1 cellular context compared by ENCODE assay signal in the genomic region with DNA sequence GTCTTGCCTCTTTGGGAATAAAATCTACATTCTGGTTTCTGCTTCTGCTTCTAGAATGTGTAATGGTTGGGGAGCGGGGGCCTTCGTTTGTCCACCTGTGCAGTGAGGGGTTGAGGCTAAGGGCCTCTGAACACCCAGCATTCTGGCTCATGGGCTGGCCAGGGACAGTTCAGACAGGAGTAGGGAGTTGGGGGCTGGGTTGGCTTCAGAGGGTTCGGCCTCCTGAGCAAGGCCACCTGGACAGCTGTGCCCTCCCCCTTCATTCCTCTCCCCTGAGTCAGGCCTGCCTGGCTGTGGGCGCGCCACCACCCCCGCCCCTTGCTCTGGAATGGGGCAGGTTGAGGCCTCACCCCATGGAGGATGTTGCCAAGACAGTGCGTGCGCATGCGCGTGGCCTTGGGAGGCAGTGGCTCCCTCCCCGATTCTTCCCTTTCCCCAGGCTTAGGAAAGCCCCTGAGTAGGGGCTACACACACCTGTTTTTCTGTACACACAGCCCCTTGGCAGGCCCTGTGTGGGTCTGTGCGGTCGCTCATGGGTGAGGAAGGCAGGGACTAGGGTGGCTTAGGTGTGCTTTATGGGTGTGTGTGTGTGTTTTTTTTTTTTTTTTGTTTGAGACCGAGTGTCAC.
TF ChIP-seq lines count a peak whose summit lies in the region.

No MANE protein-coding gene starts in this region.

TF ChIP-seq in HEK293, 187 proteins besides CTCF, POLR2A, EP300 and RAD21 (continued from another document and continues in another):
- TF ChIP-seq, protein P1, sequence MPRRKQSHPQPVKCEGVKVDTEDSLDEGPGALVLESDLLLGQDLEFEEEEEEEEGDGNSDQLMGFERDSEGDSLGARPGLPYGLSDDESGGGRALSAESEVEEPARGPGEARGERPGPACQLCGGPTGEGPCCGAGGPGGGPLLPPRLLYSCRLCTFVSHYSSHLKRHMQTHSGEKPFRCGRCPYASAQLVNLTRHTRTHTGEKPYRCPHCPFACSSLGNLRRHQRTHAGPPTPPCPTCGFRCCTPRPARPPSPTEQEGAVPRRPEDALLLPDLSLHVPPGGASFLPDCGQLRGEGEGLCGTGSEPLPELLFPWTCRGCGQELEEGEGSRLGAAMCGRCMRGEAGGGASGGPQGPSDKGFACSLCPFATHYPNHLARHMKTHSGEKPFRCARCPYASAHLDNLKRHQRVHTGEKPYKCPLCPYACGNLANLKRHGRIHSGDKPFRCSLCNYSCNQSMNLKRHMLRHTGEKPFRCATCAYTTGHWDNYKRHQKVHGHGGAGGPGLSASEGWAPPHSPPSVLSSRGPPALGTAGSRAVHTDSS (tag by site-specific recombination; IDR thresholded peaks at IDR 0.05), result no peak
- TF ChIP-seq ZNF366 (tag by site-specific recombination; conservative IDR thresholded peaks at IDR 0.05) (no peak), ZNF830 (tag by site-specific recombination; IDR thresholded peaks at IDR 0.05; ENCODE audit: low read depth) (no peak), ZNF747 (tag by site-specific recombination; IDR thresholded peaks at IDR 0.05) (no peak), ZNF777 (tag by site-specific recombination; IDR thresholded peaks at IDR 0.05; ENCODE audit: borderline replicate concordance) (no peak), ZNF707 (tag by site-specific recombination; IDR thresholded peaks at IDR 0.05) (no peak), TRIM28 (IDR thresholded peaks at IDR 0.05; ENCODE audit: borderline replicate concordance, low read length) (no peak), RBAK (tag by site-specific recombination; IDR thresholded peaks at IDR 0.05) (no peak), MEIS1 (CRISPR knock-in tag; IDR thresholded peaks at IDR 0.05; ENCODE audit: borderline replicate concordance) (no peak), HOXC10 (CRISPR knock-in tag; IDR thresholded peaks at IDR 0.05) (no peak), EGR2 (tag by site-specific recombination; IDR thresholded peaks at IDR 0.05; ENCODE audit: low read depth) (peak; percentile 91), ZSCAN16 (tag by site-specific recombination; IDR thresholded peaks at IDR 0.05) (no peak), YY2 (tag by site-specific recombination; IDR thresholded peaks at IDR 0.05) (no peak), HOXD13 (CRISPR knock-in tag; IDR thresholded peaks at IDR 0.05; ENCODE audit: borderline replicate concordance) (no peak), KLF10 (tag by site-specific recombination; IDR thresholded peaks at IDR 0.05) (peak; percentile 76), ZFHX2 (tag by site-specific recombination; conservative IDR thresholded peaks at IDR 0.05) (peak; percentile 94), ZNF416 (tag by site-specific recombination; IDR thresholded peaks at IDR 0.05) (no peak), ZNF146 (tag by site-specific recombination; IDR thresholded peaks at IDR 0.05) (no peak), WT1 (tag by site-specific recombination; IDR thresholded peaks at IDR 0.05) (peak; percentile 72; the same call in 1 of the 2 replicates), ZNF560 (tag by site-specific recombination; IDR thresholded peaks at IDR 0.05; ENCODE audit: borderline replicate concordance) (no peak), ZNF48 (tag by site-specific recombination; IDR thresholded peaks at IDR 0.05) (no peak), IKZF3 (tag by site-specific recombination; IDR thresholded peaks at IDR 0.05) (no peak), ZBTB20 (tag by site-specific recombination; IDR thresholded peaks at IDR 0.05) (no peak), ZNF76 (tag by site-specific recombination; IDR thresholded peaks at IDR 0.05; ENCODE audit: borderline replicate concordance, low read depth) (no peak), ZNF548 (tag by site-specific recombination; IDR thresholded peaks at IDR 0.05) (no peak), ZBTB48 (tag by site-specific recombination; IDR thresholded peaks at IDR 0.05) (no peak), ZNF843 (tag by site-specific recombination; IDR thresholded peaks at IDR 0.05) (no peak), ZBTB17 (tag by site-specific recombination; IDR thresholded peaks at IDR 0.05) (no peak), ZNF292 (tag by site-specific recombination; IDR thresholded peaks at IDR 0.05; ENCODE audit: borderline replicate concordance, low read depth) (no peak), ZNF274 (IDR thresholded peaks at IDR 0.05; ENCODE audit: low read length) (no peak), ZNF274 (tag by site-specific recombination; IDR thresholded peaks at IDR 0.05; ENCODE audit: borderline replicate concordance) (no peak), ZNF211 (tag by site-specific recombination; IDR thresholded peaks at IDR 0.05; ENCODE audit: low read depth) (no peak), ZNF658 (tag by site-specific recombination; IDR thresholded peaks at IDR 0.05) (no peak)
- TF ChIP-seq, protein P2, sequence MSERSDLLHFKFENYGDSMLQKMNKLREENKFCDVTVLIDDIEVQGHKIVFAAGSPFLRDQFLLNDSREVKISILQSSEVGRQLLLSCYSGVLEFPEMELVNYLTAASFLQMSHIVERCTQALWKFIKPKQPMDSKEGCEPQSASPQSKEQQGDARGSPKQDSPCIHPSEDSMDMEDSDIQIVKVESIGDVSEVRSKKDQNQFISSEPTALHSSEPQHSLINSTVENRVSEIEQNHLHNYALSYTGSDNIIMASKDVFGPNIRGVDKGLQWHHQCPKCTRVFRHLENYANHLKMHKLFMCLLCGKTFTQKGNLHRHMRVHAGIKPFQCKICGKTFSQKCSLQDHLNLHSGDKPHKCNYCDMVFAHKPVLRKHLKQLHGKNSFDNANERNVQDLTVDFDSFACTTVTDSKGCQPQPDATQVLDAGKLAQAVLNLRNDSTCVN (tag by site-specific recombination; optimal IDR thresholded peaks at IDR 0.05), result peak; percentile 26
- TF ChIP-seq, protein P3, sequence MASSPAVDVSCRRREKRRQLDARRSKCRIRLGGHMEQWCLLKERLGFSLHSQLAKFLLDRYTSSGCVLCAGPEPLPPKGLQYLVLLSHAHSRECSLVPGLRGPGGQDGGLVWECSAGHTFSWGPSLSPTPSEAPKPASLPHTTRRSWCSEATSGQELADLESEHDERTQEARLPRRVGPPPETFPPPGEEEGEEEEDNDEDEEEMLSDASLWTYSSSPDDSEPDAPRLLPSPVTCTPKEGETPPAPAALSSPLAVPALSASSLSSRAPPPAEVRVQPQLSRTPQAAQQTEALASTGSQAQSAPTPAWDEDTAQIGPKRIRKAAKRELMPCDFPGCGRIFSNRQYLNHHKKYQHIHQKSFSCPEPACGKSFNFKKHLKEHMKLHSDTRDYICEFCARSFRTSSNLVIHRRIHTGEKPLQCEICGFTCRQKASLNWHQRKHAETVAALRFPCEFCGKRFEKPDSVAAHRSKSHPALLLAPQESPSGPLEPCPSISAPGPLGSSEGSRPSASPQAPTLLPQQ (tag by site-specific recombination; IDR thresholded peaks at IDR 0.05), result no peak
- TF ChIP-seq, protein P4, sequence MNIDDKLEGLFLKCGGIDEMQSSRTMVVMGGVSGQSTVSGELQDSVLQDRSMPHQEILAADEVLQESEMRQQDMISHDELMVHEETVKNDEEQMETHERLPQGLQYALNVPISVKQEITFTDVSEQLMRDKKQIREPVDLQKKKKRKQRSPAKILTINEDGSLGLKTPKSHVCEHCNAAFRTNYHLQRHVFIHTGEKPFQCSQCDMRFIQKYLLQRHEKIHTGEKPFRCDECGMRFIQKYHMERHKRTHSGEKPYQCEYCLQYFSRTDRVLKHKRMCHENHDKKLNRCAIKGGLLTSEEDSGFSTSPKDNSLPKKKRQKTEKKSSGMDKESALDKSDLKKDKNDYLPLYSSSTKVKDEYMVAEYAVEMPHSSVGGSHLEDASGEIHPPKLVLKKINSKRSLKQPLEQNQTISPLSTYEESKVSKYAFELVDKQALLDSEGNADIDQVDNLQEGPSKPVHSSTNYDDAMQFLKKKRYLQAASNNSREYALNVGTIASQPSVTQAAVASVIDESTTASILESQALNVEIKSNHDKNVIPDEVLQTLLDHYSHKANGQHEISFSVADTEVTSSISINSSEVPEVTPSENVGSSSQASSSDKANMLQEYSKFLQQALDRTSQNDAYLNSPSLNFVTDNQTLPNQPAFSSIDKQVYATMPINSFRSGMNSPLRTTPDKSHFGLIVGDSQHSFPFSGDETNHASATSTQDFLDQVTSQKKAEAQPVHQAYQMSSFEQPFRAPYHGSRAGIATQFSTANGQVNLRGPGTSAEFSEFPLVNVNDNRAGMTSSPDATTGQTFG (tag by site-specific recombination; IDR thresholded peaks at IDR 0.05; ENCODE audit: borderline replicate concordance), result no peak
- TF ChIP-seq, protein P5, sequence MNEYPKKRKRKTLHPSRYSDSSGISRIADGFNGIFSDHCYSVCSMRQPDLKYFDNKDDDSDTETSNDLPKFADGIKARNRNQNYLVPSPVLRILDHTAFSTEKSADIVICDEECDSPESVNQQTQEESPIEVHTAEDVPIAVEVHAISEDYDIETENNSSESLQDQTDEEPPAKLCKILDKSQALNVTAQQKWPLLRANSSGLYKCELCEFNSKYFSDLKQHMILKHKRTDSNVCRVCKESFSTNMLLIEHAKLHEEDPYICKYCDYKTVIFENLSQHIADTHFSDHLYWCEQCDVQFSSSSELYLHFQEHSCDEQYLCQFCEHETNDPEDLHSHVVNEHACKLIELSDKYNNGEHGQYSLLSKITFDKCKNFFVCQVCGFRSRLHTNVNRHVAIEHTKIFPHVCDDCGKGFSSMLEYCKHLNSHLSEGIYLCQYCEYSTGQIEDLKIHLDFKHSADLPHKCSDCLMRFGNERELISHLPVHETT (tag by site-specific recombination; IDR thresholded peaks at IDR 0.05), result 0 out of 2 replicates have a peak, but pooled peaks have one; percentile 23
- TF ChIP-seq, protein P6, sequence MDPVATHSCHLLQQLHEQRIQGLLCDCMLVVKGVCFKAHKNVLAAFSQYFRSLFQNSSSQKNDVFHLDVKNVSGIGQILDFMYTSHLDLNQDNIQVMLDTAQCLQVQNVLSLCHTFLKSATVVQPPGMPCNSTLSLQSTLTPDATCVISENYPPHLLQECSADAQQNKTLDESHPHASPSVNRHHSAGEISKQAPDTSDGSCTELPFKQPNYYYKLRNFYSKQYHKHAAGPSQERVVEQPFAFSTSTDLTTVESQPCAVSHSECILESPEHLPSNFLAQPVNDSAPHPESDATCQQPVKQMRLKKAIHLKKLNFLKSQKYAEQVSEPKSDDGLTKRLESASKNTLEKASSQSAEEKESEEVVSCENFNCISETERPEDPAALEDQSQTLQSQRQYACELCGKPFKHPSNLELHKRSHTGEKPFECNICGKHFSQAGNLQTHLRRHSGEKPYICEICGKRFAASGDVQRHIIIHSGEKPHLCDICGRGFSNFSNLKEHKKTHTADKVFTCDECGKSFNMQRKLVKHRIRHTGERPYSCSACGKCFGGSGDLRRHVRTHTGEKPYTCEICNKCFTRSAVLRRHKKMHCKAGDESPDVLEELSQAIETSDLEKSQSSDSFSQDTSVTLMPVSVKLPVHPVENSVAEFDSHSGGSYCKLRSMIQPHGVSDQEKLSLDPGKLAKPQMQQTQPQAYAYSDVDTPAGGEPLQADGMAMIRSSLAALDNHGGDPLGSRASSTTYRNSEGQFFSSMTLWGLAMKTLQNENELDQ (tag by site-specific recombination; IDR thresholded peaks at IDR 0.05; ENCODE audit: low read depth), result no peak
- TF ChIP-seq, protein P7, sequence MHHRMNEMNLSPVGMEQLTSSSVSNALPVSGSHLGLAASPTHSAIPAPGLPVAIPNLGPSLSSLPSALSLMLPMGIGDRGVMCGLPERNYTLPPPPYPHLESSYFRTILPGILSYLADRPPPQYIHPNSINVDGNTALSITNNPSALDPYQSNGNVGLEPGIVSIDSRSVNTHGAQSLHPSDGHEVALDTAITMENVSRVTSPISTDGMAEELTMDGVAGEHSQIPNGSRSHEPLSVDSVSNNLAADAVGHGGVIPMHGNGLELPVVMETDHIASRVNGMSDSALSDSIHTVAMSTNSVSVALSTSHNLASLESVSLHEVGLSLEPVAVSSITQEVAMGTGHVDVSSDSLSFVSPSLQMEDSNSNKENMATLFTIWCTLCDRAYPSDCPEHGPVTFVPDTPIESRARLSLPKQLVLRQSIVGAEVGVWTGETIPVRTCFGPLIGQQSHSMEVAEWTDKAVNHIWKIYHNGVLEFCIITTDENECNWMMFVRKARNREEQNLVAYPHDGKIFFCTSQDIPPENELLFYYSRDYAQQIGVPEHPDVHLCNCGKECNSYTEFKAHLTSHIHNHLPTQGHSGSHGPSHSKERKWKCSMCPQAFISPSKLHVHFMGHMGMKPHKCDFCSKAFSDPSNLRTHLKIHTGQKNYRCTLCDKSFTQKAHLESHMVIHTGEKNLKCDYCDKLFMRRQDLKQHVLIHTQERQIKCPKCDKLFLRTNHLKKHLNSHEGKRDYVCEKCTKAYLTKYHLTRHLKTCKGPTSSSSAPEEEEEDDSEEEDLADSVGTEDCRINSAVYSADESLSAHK (tag by site-specific recombination; IDR thresholded peaks at IDR 0.05), result no peak
- TF ChIP-seq, protein P8, sequence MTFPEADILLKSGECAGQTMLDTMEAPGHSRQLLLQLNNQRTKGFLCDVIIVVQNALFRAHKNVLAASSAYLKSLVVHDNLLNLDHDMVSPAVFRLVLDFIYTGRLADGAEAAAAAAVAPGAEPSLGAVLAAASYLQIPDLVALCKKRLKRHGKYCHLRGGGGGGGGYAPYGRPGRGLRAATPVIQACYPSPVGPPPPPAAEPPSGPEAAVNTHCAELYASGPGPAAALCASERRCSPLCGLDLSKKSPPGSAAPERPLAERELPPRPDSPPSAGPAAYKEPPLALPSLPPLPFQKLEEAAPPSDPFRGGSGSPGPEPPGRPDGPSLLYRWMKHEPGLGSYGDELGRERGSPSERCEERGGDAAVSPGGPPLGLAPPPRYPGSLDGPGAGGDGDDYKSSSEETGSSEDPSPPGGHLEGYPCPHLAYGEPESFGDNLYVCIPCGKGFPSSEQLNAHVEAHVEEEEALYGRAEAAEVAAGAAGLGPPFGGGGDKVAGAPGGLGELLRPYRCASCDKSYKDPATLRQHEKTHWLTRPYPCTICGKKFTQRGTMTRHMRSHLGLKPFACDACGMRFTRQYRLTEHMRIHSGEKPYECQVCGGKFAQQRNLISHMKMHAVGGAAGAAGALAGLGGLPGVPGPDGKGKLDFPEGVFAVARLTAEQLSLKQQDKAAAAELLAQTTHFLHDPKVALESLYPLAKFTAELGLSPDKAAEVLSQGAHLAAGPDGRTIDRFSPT (tag by site-specific recombination; IDR thresholded peaks at IDR 0.05), result peak; percentile 60
- TF ChIP-seq, protein P9, sequence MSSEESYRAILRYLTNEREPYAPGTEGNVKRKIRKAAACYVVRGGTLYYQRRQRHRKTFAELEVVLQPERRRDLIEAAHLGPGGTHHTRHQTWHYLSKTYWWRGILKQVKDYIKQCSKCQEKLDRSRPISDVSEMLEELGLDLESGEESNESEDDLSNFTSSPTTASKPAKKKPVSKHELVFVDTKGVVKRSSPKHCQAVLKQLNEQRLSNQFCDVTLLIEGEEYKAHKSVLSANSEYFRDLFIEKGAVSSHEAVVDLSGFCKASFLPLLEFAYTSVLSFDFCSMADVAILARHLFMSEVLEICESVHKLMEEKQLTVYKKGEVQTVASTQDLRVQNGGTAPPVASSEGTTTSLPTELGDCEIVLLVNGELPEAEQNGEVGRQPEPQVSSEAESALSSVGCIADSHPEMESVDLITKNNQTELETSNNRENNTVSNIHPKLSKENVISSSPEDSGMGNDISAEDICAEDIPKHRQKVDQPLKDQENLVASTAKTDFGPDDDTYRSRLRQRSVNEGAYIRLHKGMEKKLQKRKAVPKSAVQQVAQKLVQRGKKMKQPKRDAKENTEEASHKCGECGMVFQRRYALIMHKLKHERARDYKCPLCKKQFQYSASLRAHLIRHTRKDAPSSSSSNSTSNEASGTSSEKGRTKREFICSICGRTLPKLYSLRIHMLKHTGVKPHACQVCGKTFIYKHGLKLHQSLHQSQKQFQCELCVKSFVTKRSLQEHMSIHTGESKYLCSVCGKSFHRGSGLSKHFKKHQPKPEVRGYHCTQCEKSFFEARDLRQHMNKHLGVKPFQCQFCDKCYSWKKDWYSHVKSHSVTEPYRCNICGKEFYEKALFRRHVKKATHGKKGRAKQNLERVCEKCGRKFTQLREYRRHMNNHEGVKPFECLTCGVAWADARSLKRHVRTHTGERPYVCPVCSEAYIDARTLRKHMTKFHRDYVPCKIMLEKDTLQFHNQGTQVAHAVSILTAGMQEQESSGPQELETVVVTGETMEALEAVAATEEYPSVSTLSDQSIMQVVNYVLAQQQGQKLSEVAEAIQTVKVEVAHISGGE (tag by site-specific recombination; conservative IDR thresholded peaks at IDR 0.05; ENCODE audit: low read depth), result no peak
